Comparison of ENCODE assay signal across 8 cellular contexts in the genomic region with DNA sequence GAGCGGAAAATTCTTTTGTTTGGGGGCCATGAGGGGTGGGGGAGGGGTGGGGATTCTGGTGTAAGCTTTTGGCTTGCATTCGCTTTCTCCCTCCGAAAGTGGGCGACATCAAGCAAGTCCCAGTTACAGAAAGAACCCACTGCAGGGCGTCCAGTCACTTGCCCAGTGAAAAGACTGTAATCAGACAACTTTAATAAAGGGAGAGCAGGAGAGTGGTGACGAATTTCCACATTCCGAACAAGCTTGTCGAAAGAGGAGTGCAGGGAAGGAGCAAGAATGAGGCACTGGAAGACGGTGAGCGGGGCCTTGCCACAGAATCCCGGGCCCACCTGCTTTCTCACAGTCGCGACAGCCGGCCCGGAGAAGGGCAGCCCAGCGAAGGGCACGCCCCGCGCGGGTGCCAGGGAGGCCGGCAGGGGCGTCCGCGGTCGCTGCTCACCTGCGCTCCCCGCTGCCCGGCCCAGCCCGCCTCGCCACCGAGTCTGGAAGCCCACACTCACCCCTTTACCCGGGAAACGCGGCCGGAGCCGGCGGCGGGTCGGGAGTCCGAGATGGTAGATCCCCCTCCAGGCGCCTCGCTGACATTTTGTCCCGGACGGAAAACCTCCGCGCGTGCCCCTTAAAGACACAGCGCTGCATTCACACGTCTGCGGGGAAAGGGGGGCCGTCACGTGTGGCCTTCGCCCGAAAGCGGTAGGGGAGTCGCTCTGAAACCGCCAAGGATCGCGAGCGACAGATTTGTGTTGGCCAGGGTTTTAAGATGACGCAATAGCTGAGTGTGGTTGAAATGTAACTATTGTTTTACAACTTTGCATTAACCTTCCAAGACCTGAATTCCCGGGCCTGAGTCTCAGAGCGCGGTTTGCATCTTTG. TPM values are rescaled to one million over a fixed set of nuclear protein-coding genes. Genes with fewer than 3 reads are reported as not detected.
DNase-seq lines count a peak whose midpoint lies in the region; ATAC-seq, FAIRE-seq and TF ChIP-seq lines count a peak whose summit lies in the region.

A gene with protein sequence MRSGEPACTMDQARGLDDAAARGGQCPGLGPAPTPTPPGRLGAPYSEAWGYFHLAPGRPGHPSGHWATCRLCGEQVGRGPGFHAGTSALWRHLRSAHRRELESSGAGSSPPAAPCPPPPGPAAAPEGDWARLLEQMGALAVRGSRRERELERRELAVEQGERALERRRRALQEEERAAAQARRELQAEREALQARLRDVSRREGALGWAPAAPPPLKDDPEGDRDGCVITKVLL (minus strand): TSS at position 675 of the 873 bp plus-strand sequence. CDS start 9,407 bp downstream, outside the sequence.

- WGBS in GM12878 (ENCODE audit: insufficient coverage, insufficient replicate concordance, low lambda C conversion rate, missing lambda C conversion rate) = 2% methylated on average over 62 of the region's 64 CpGs

- H3K9ac ChIP-seq in GM12878 (ENCODE audit: control insufficient read depth, insufficient read depth, low read length) = peak within 1 kb of the TSS; percentile 72

- RAD21 ChIA-PET in GM12878 (lab: Charles Lee; ENCODE audit: unreplicated experiment) = interaction anchor here (0.7 to 2.2 kb wide), 8 partner anchors 9 to 219 kb away, joined by 3 to 9 read pairs (median 4); a partner anchor contains a TSS

- peak within 1 kb of the TSS; percentile 77 for H3K4me2 ChIP-seq in GM12878 (ENCODE audit: control insufficient read depth, insufficient read depth)

- TF ChIP-seq CTCF in GM10266 (IDR thresholded peaks at IDR 0.05; ENCODE audit: control insufficient read depth, insufficient read depth, low read depth, missing control alignments) = peak; percentile 13
- TF ChIP-seq CTCF in GM12878 (IDR thresholded peaks at IDR 0.05 in 2 of 3, conservative IDR thresholded peaks at IDR 0.05 in 1 of 3; ENCODE audit: control insufficient read depth in 2 of 3, extremely low read depth in 1 of 3, insufficient read depth in 1 of 3, low read depth in 3 of 3, low read length in 3 of 3) = peak in 2 of 3 experiments; percentile 16 to 41; a peak in 2 of 6 replicates

- DNase-seq in GM10266 (ENCODE audit: extremely low spot score) (peak; percentile 70), NCI-H146 (lab: John Stamatoyannopoulos, UW) (peak; percentile 88), T1000 (lab: John Stamatoyannopoulos, UW) (peak; percentile 60), GM12878 (ENCODE audit: low read depth, low spot score) (peak; percentile 30), hippocampal formation (lab: John Stamatoyannopoulos, UW) (peak; percentile 66 to 69), retina (peak; percentile 96)

- H3K79me2 ChIP-seq in GM12878 (ENCODE audit: control insufficient read depth, insufficient read depth, low read length) = no peaks in the 10 kb centered on the region

- ATAC-seq in HG02623 (IDR thresholded peaks at IDR 0.05; ENCODE audit: unreplicated experiment) (peak; percentile 66), GM12878 (peak; percentile 88), HG03095 (IDR thresholded peaks at IDR 0.05; ENCODE audit: unreplicated experiment) (no peak)

- peak; percentile 15; the same call in 1 of the 2 replicates for TF ChIP-seq POLR2A in GM12878 (IDR thresholded peaks at IDR 0.05; ENCODE audit: low read depth, low read length)

- H3K27me3 ChIP-seq in GM12878 (replicated peaks in 1 of 2; ENCODE audit: control insufficient read depth in 2 of 2, insufficient read depth in 2 of 2, low read length in 1 of 2) = no peaks in the 10 kb centered on the region

- no peaks in the 10 kb centered on the region for H3K36me3 ChIP-seq in GM12878 (ENCODE audit: control insufficient read depth in 2 of 2, insufficient read depth in 2 of 2, low read length in 1 of 2)

- H4K20me1 ChIP-seq in GM12878 (ENCODE audit: control insufficient read depth, insufficient read depth) = no peaks in the 10 kb centered on the region

- peak within 1 kb of the TSS; percentile 62 for H3K27ac ChIP-seq in GM12878 (ENCODE audit: control insufficient read depth, insufficient read depth)

- SMC1A ChIA-PET in GM12878 (lab: Charles Lee; ENCODE audit: uncharacterized antibody, unreplicated experiment) = interaction anchor here (0.7 to 3.0 kb wide), 9 partner anchors 9 to 406 kb away, joined by 3 to 10 read pairs (median 3); no protein-coding TSS in a partner anchor

- FAIRE-seq in GM12878 (lab: Jason Lieb, UNC) = peak; percentile 76

- no peak; the same call in 1 of the 2 replicates for TF ChIP-seq RAD21 in GM12878 (IDR thresholded peaks at IDR 0.05; ENCODE audit: insufficient read depth, low read depth, low read length)

- peak within 1 kb of the TSS; percentile 75 for H3K4me3 ChIP-seq in GM12878

- intact Hi-C loops in GM12878 (cut with micrococcal nuclease; ENCODE audit: unreplicated experiment) = loop anchor here (5.0 kb wide), 1 partner anchor 405 kb away; a partner anchor contains a TSS

- TF ChIP-seq EP300 in GM12878 (IDR thresholded peaks at IDR 0.05; ENCODE audit: borderline replicate concordance in 1 of 2, control insufficient read depth in 1 of 2, low read depth in 2 of 2, low read length in 2 of 2) = no peak; a peak in 1 of 4 replicates

- peak within 1 kb of the TSS; percentile 91 for H2AFZ ChIP-seq in GM12878 (ENCODE audit: control insufficient read depth, low read depth, low read length)

- H3K4me1 ChIP-seq in GM12878 (ENCODE audit: control insufficient read depth, insufficient read depth, low read length) = 0 out of 2 replicates have a peak, but pooled peaks cover 3% of the 10 kb centered on the region

- TSS peak; percentile 82 for BruUV-seq in GM12878 (replicated peaks; lab: Mats Ljungman, UMichigan)

- POLR2A ChIA-PET in GM12878 (lab: Charles Lee) = interaction anchor here (1.0 to 1.3 kb wide), 2 partner anchors 15 to 17 kb away, joined by 3 to 4 read pairs; no protein-coding TSS in a partner anchor

- H3K9me3 ChIP-seq in GM12878 (replicated peaks; ENCODE audit: control insufficient read depth, insufficient read depth, low read length) = no peaks in the 10 kb centered on the region

- CTCF ChIA-PET in GM12878 (lab: Yijun Ruan, JAX) = interaction anchor here (0.5 to 1.8 kb wide), 13 partner anchors 9 to 472 kb away, joined by 3 to 8 read pairs (median 3); a partner anchor contains a TSS

- in situ Hi-C loops in GM12878 (cut with MboI) = no loop called here

TF ChIP-seq in GM12878, 131 proteins besides CTCF, POLR2A, EP300 and RAD21 (continues in another document):
- TF ChIP-seq PAX5 (IDR thresholded peaks at IDR 0.05; ENCODE audit: borderline replicate concordance, low read depth, low read length) (0 out of 2 replicates have a peak, but pooled peaks have one; percentile 2), DPF2 (IDR thresholded peaks at IDR 0.05) (peak; percentile 80), GABPA (IDR thresholded peaks at IDR 0.05; ENCODE audit: low read depth) (no peak), CBX3 (IDR thresholded peaks at IDR 0.05; ENCODE audit: borderline replicate concordance, low read depth) (no peak), RAD51 (IDR thresholded peaks at IDR 0.05) (peak; percentile 84), EED (IDR thresholded peaks at IDR 0.05; ENCODE audit: low read depth) (peak; percentile 9; the same call in 1 of the 2 replicates), RELA (IDR thresholded peaks at IDR 0.05; ENCODE audit: borderline replicate concordance, partially characterized antibody) (peak; percentile 5)
- TF ChIP-seq, protein P1, sequence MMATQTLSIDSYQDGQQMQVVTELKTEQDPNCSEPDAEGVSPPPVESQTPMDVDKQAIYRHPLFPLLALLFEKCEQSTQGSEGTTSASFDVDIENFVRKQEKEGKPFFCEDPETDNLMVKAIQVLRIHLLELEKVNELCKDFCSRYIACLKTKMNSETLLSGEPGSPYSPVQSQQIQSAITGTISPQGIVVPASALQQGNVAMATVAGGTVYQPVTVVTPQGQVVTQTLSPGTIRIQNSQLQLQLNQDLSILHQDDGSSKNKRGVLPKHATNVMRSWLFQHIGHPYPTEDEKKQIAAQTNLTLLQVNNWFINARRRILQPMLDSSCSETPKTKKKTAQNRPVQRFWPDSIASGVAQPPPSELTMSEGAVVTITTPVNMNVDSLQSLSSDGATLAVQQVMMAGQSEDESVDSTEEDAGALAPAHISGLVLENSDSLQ (IDR thresholded peaks at IDR 0.05) = no peak
- TF ChIP-seq, protein P2, sequence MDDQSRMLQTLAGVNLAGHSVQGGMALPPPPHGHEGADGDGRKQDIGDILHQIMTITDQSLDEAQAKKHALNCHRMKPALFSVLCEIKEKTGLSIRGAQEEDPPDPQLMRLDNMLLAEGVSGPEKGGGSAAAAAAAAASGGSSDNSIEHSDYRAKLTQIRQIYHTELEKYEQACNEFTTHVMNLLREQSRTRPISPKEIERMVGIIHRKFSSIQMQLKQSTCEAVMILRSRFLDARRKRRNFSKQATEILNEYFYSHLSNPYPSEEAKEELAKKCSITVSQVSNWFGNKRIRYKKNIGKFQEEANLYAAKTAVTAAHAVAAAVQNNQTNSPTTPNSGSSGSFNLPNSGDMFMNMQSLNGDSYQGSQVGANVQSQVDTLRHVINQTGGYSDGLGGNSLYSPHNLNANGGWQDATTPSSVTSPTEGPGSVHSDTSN (IDR thresholded peaks at IDR 0.05; ENCODE audit: insufficient replicate concordance, low read depth, low read length) = no peak

RNA-seq across cellular contexts. Expression of the gene that starts here (rescaled TPM):
- 6.8 and 8.6 TPM in 2 replicates for total RNA-seq in GM12878 (2013; cell fraction: nucleolus; rRNA removed)
- total RNA-seq in GM12878 (2014; rRNA removed) (0.93 and 1.5 TPM in 2 replicates), GM12878 (2014; rRNA removed; fragmentation: Illumina TruSeq; extraction: Trizol) (1.6 and 1.9 TPM in 2 replicates), GM12878 (2021) (14.1 and 16.9 TPM in 2 replicates)
- 1.7 TPM for polyA plus RNA-seq in GM12878 (2011; ENCODE audit: low read depth)
- polyA plus RNA-seq in GM12878 (2011; rRNA removed) (3.4 and 5.0 TPM in 2 replicates), GM12878 (2014; fragmentation: Illumina TruSeq; extraction: Trizol) (12.7 and 14.5 TPM in 2 replicates), GM12878 (2014; fragmentation: Nextera tagmentation; extraction: Ambion mirVana) (1 to 10 TPM; 1.8 to 2.1 TPM), GM12878 (2014; rRNA removed) (6.7 and 7.9 TPM in 2 replicates), GM12878 (2016; fragmentation: Nextera tagmentation; extraction: Ambion mirVana) (1 to 10 TPM; 1.0 to 2.9 TPM)
- polyA plus RNA-seq in GM12878 (2011; cell fraction: cytosol; rRNA removed) = 3.8 and 4.7 TPM in 2 replicates
- polyA plus RNA-seq in GM12878 (2011; cell fraction: nucleus; rRNA removed) = 1.6 and 2.1 TPM in 2 replicates
- 1.9 and 2.6 TPM in 2 replicates for polyA plus RNA-seq in GM12878 (2012)
- polyA minus RNA-seq in GM12878 (2011; rRNA and poly(A)+ RNA removed) = 4.1 and 4.8 TPM in 2 replicates
- 1.6 and 1.7 TPM in 2 replicates for polyA minus RNA-seq in GM12878 (2011; cell fraction: cytosol; rRNA and poly(A)+ RNA removed)
- 0.85 and 1.2 TPM in 2 replicates for polyA minus RNA-seq in GM12878 (2011; cell fraction: nucleus; rRNA and poly(A)+ RNA removed)

Comparison
In these comparisons a context has a peak if more than half of its experiments do, and no peak if none do; other contexts are left out.
1. DNase-seq: peak in every context shown above with its lines; median percentile 96 in retina; 88 in NCI-H146; 70 in GM10266; 68 in hippocampal formation; 60 in T1000; 30 in GM12878.